In the genomic region with DNA sequence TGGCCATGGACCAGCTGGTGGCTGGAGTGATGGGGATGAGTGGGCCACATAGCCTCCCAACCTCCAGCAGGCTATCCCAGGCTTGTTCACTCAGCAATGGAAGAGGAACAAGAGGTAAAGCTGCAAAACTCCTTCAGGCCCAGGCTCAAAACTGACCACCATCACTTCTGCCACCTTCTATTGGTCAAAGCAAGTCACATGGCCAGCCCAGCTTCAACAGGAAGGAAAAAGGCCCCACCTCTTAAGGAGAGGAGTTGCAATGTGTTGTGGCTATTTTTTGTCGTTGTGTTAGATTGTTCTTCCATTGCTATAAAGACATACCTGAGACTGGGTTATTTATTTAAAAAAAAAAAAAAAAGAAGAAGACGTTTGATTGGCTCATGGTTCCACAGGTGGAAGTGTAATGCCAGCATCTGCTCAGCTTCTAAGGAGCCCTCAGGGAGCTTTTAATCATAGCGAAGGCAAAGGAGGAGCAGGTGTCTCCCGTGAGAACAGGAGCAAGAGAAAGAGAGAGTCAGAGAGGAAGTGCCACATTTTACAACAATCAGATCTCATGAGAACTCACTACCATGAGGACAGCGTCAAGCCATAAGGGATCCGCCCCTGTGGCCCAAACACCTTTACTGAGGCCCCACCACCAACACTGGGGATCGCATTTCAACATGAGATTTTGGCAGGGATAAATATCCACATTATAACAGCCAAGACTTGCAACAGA, we compare ENCODE assay signal across 2 cellular contexts.
TF ChIP-seq lines count a peak whose summit lies in the region.

No MANE protein-coding gene starts in this region.

TF ChIP-seq in A549, 52 proteins besides CTCF, POLR2A, EP300 and RAD21:
- TF ChIP-seq ZC3H11A (IDR thresholded peaks at IDR 0.05) (no peak), SREBF2 (IDR thresholded peaks at IDR 0.05) (no peak), USF2 (IDR thresholded peaks at IDR 0.05) (0 out of 2 replicates have a peak, but pooled peaks have one; percentile 46)

TF ChIP-seq in K562, 482 proteins besides CTCF, POLR2A, EP300 and RAD21:
- TF ChIP-seq ILF3 (IDR thresholded peaks at IDR 0.05; ENCODE audit: borderline replicate concordance) (no peak), NFYB (IDR thresholded peaks at IDR 0.05; ENCODE audit: extremely low read depth, insufficient read length) (peak; percentile 71), HBP1 (CRISPR knock-in tag; IDR thresholded peaks at IDR 0.05) (no peak), L3MBTL2 (IDR thresholded peaks at IDR 0.05) (0 out of 2 replicates have a peak, but pooled peaks have one; percentile 21), ZMIZ1 (IDR thresholded peaks at IDR 0.05; ENCODE audit: low read depth in 2 of 2, low read length in 2 of 2) (no peak), SPI1 (IDR thresholded peaks at IDR 0.05; ENCODE audit: borderline replicate concordance, low read depth, low read length) (peak; percentile 61; the same call in 1 of the 2 replicates), TCF3 (CRISPR knock-in tag; IDR thresholded peaks at IDR 0.05) (no peak), RAD51 (IDR thresholded peaks at IDR 0.05; ENCODE audit: borderline replicate concordance, low read depth) (peak; percentile 52; the same call in 1 of the 2 replicates), GTF2F1 (IDR thresholded peaks at IDR 0.05; ENCODE audit: low read depth, low read length) (no peak), KHSRP (IDR thresholded peaks at IDR 0.05) (no peak), NFIC (IDR thresholded peaks at IDR 0.05) (no peak), ATF7 (IDR thresholded peaks at IDR 0.05) (no peak), ZNF436 (CRISPR knock-in tag; IDR thresholded peaks at IDR 0.05) (no peak), PRPF4 (IDR thresholded peaks at IDR 0.05; ENCODE audit: insufficient read depth, low read depth, low read length, poor library complexity, severe bottlenecking) (no peak), USF2 (CRISPR knock-in tag; IDR thresholded peaks at IDR 0.05) (peak; percentile 80), FOXK1 (CRISPR knock-in tag; IDR thresholded peaks at IDR 0.05; ENCODE audit: borderline replicate concordance) (no peak), ZNF23 (CRISPR knock-in tag; IDR thresholded peaks at IDR 0.05) (no peak), PHB (CRISPR knock-in tag; IDR thresholded peaks at IDR 0.05) (no peak), ZSCAN29 (IDR thresholded peaks at IDR 0.05) (no peak), ZNF785 (CRISPR knock-in tag; IDR thresholded peaks at IDR 0.05) (no peak)
- TF ChIP-seq, protein P1, sequence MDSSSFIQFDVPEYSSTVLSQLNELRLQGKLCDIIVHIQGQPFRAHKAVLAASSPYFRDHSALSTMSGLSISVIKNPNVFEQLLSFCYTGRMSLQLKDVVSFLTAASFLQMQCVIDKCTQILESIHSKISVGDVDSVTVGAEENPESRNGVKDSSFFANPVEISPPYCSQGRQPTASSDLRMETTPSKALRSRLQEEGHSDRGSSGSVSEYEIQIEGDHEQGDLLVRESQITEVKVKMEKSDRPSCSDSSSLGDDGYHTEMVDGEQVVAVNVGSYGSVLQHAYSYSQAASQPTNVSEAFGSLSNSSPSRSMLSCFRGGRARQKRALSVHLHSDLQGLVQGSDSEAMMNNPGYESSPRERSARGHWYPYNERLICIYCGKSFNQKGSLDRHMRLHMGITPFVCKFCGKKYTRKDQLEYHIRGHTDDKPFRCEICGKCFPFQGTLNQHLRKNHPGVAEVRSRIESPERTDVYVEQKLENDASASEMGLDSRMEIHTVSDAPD (CRISPR knock-in tag; IDR thresholded peaks at IDR 0.05) = no peak
- TF ChIP-seq, protein P2, sequence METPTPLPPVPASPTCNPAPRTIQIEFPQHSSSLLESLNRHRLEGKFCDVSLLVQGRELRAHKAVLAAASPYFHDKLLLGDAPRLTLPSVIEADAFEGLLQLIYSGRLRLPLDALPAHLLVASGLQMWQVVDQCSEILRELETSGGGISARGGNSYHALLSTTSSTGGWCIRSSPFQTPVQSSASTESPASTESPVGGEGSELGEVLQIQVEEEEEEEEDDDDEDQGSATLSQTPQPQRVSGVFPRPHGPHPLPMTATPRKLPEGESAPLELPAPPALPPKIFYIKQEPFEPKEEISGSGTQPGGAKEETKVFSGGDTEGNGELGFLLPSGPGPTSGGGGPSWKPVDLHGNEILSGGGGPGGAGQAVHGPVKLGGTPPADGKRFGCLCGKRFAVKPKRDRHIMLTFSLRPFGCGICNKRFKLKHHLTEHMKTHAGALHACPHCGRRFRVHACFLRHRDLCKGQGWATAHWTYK (CRISPR knock-in tag; IDR thresholded peaks at IDR 0.05) = no peak
- TF ChIP-seq, protein P3, sequence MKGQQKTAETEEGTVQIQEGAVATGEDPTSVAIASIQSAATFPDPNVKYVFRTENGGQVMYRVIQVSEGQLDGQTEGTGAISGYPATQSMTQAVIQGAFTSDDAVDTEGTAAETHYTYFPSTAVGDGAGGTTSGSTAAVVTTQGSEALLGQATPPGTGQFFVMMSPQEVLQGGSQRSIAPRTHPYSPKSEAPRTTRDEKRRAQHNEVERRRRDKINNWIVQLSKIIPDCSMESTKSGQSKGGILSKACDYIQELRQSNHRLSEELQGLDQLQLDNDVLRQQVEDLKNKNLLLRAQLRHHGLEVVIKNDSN (CRISPR knock-in tag; IDR thresholded peaks at IDR 0.05) = peak; percentile 76
- TF ChIP-seq, protein P4, sequence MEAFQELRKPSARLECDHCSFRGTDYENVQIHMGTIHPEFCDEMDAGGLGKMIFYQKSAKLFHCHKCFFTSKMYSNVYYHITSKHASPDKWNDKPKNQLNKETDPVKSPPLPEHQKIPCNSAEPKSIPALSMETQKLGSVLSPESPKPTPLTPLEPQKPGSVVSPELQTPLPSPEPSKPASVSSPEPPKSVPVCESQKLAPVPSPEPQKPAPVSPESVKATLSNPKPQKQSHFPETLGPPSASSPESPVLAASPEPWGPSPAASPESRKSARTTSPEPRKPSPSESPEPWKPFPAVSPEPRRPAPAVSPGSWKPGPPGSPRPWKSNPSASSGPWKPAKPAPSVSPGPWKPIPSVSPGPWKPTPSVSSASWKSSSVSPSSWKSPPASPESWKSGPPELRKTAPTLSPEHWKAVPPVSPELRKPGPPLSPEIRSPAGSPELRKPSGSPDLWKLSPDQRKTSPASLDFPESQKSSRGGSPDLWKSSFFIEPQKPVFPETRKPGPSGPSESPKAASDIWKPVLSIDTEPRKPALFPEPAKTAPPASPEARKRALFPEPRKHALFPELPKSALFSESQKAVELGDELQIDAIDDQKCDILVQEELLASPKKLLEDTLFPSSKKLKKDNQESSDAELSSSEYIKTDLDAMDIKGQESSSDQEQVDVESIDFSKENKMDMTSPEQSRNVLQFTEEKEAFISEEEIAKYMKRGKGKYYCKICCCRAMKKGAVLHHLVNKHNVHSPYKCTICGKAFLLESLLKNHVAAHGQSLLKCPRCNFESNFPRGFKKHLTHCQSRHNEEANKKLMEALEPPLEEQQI (IDR thresholded peaks at IDR 0.05) = no peak
